Comparison of ENCODE assay signal across 33 cellular contexts in genomic region chr3:172362583-172362982, GRCh38.
"Had no signal": no experiment of that assay in that cellular context is flagged by ENCODE, and none has a peak within 500 bp of the region (broad histone marks: within the 10 kb centered on the region; RNA-seq: fewer than 3 reads in every experiment).

No MANE protein-coding gene starts in this region.

- H3K36me3 ChIP-seq: ovary, uterus had no signal

- H2AFZ ChIP-seq: parathyroid adenoma had no signal

- H3K27me3 ChIP-seq: neutrophil, ovary, spleen, suprapubic skin, testis, tibial artery, transverse colon, upper lobe of right lung, uterus had no signal

- H3K4me1 Mint-ChIP-seq: nephron progenitor cell; neural crest cell; stimulated activated memory B cell treated with anti-CD40 and anti-IgM and Interleukin-4, amounts not matched to agents 10 μg/mL and 1 μg/mL and 100 μg/mL, for 72 hours; stimulated activated naive CD8-positive, alpha-beta T cell treated with anti-CD3 and anti-CD28 coated beads, Interleukin-15, amount 100 ng/mL, for 72 hours had no signal

- H3K27ac Mint-ChIP-seq: naive thymus-derived CD4-positive, alpha-beta T cell; nephron progenitor cell; progenitor cell of endocrine pancreas; stimulated activated memory B cell treated with anti-CD40 and anti-IgM and Interleukin-4, amounts not matched to agents 10 μg/mL and 1 μg/mL and 100 μg/mL, for 72 hours; stimulated activated naive CD8-positive, alpha-beta T cell treated with anti-CD3 and anti-CD28 coated beads, Interleukin-15, amount 100 ng/mL, for 72 hours; type B pancreatic cell had no signal

- H3K27ac ChIP-seq: neutrophil, ovary, parathyroid adenoma, psoas muscle, skin epidermis, spleen, suprapubic skin, testis, tibial artery, transverse colon, upper lobe of right lung, uterus had no signal

- ATAC-seq: naive thymus-derived CD4-positive, alpha-beta T cell; natural killer cell treated with Interleukin-12 subunit alpha and Interleukin-12 subunit beta and Interleukin-15 and Interleukin-18, amount 100 ng/mL, for 72 hours; psoas muscle; right cardiac atrium; sciatic nerve; stimulated activated memory B cell treated with anti-CD40 and anti-IgM and Interleukin-4, amounts not matched to agents 10 μg/mL and 1 μg/mL and 100 μg/mL, for 72 hours; stimulated activated naive CD8-positive, alpha-beta T cell treated with anti-CD3 and anti-CD28 coated beads, Interleukin-15, amount 100 ng/mL, for 72 hours; stimulated activated naive CD8-positive, alpha-beta T cell treated with anti-CD3 and anti-CD28 coated beads, Interleukin-15, Interleukin-2, amounts not matched to agents 100 U/mL and 50 U/mL, for 24 hours; upper lobe of right lung had no signal

- H3K4me2 ChIP-seq: smooth muscle cell had no signal

- H3K9me3 Mint-ChIP-seq: natural killer cell treated with Interleukin-12 subunit alpha and Interleukin-12 subunit beta and Interleukin-15 and Interleukin-18, amount 100 ng/mL, for 72 hours; nephron progenitor cell; neural crest cell; stimulated activated naive CD8-positive, alpha-beta T cell treated with anti-CD3 and anti-CD28 coated beads, Interleukin-15, amount 100 ng/mL, for 72 hours had no signal

- H3K9ac ChIP-seq: parathyroid adenoma had no signal

- H3K4me3 ChIP-seq: ovary, psoas muscle, skin epidermis, smooth muscle cell, spleen, suprapubic skin, testis, tibial artery, transverse colon, upper lobe of right lung, uterus had no signal

- H3K27me3 Mint-ChIP-seq: naive thymus-derived CD4-positive, alpha-beta T cell; natural killer cell treated with Interleukin-12 subunit alpha and Interleukin-12 subunit beta and Interleukin-15 and Interleukin-18, amount 100 ng/mL, for 72 hours; progenitor cell of endocrine pancreas; stimulated activated memory B cell treated with anti-CD40 and anti-IgM and Interleukin-4, amounts not matched to agents 10 μg/mL and 1 μg/mL and 100 μg/mL, for 72 hours; stimulated activated naive CD8-positive, alpha-beta T cell treated with anti-CD3 and anti-CD28 coated beads, Interleukin-15, amount 100 ng/mL, for 72 hours; type B pancreatic cell had no signal

- H3K9me3 ChIP-seq: neutrophil, ovary, psoas muscle, suprapubic skin, testis, tibial artery, transverse colon, upper lobe of right lung, uterus had no signal

- DNase-seq: naive thymus-derived CD4-positive, alpha-beta T cell; nephron progenitor cell; nucleus accumbens; ovary; posterior cingulate gyrus; psoas muscle; right cardiac atrium; spleen; stimulated activated CD4-positive, alpha-beta T cell treated with anti-CD3 and anti-CD28 coated beads, Interleukin-12 subunit alpha, Interleukin-12 subunit beta, amount 100 ng/mL, for 4 hours; stimulated activated CD4-positive, alpha-beta T cell treated with anti-CD3 and anti-CD28 coated beads, Interleukin-1b, Interleukin-23, amount 100 ng/mL, for 48 hours; stimulated activated CD4-positive, alpha-beta T cell treated with anti-CD3 and anti-CD28 coated beads, Interleukin-4, amount 100 ng/mL, for 1 hour; stimulated activated CD4-positive, alpha-beta T cell treated with anti-CD3 and anti-CD28 coated beads, Interleukin-4, amount 100 ng/mL, for 4 hours; stimulated activated CD8-positive, alpha-beta memory T cell treated with anti-CD3 and anti-CD28 coated beads, Interleukin-4, amount 100 ng/mL, for 48 hours; stimulated activated naive CD4-positive, alpha-beta T cell; stimulated activated naive CD8-positive, alpha-beta T cell treated with anti-CD3 and anti-CD28 coated beads, Interleukin-15, amount 100 ng/mL, for 72 hours; stimulated activated naive CD8-positive, alpha-beta T cell treated with anti-CD3 and anti-CD28 coated beads, Interleukin-15, Interleukin-2, amounts not matched to agents 100 U/mL and 50 U/mL, for 24 hours; substantia nigra; testis; tibial artery; transverse colon; upper lobe of right lung; uterus had no signal

- H3K4me3 Mint-ChIP-seq: naive thymus-derived CD4-positive, alpha-beta T cell; natural killer cell treated with Interleukin-12 subunit alpha and Interleukin-12 subunit beta and Interleukin-15 and Interleukin-18, amount 100 ng/mL, for 72 hours; nephron progenitor cell; neural crest cell; stimulated activated memory B cell treated with anti-CD40 and anti-IgM and Interleukin-4, amounts not matched to agents 10 μg/mL and 1 μg/mL and 100 μg/mL, for 72 hours; stimulated activated naive CD8-positive, alpha-beta T cell treated with anti-CD3 and anti-CD28 coated beads, Interleukin-15, amount 100 ng/mL, for 72 hours; type B pancreatic cell had no signal

- H3K4me1 ChIP-seq: testis, transverse colon, upper lobe of right lung, uterus had no signal
